In the genomic region with DNA sequence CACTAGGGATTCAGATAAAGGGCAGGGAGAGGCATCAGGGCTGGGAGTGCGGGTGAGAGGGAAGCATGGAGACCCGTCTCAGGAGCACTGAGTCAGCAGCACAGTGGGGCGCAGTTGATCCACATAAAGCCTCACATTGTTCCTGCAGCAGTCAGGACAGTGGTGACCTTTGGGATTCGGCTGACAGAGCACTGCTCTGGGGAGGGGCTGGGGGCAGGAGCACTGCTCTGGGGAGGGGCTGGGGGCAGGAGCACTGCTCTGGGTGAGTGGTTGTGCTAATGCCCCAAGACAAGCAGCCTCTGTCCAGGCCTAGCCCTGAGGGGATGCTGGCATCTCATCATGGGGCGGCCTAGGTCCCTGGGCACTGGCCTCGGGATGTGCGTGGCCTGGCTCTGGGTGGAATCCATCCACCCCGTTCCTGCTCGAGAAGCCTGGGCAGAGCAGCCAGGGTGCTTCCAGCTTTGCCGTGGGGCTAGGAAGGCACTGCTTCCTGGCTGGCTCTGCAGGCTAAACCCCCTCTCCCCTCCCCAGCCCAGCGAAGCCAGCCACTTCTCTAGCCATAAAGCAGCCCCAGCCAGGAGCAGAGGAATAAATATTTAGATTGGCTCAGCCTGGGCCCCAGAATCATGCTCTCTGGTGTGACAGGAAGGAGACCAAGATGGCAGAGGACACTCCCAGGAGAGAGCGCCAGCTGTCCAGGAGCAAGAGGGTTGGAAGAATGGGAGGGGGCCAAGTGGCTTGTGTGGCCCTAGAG, we compare ENCODE assay signal across 15 cellular contexts. TPM values are rescaled to one million over a fixed set of nuclear protein-coding genes. Genes with fewer than 3 reads are reported as not detected.
DNase-seq lines count a peak whose midpoint lies in the region; ATAC-seq, FAIRE-seq and TF ChIP-seq lines count a peak whose summit lies in the region.
"Had no signal": no experiment of that assay in that cellular context is flagged by ENCODE, and none has a peak within 500 bp of the region (broad histone marks: within the 10 kb centered on the region; RNA-seq: fewer than 3 reads in every experiment).

No MANE protein-coding gene starts in this region.

- no peak for DNase-seq in Right ventricle myocardium inferior (ENCODE audit: missing footprints)
- DNase-seq in cardiac septum (ENCODE audit: low spot score): no peak
- peak; percentile 72 to 80 (median 77) for DNase-seq in right cardiac atrium
- DNase-seq in pancreas: peak in 2 of 6 donors; percentile 60 to 69
- DNase-seq in vagina (ENCODE audit: extremely low spot score in 2 of 2): no peak
- DNase-seq in kidney: no peak
- DNase-seq in NCI-H146 treated with DMSO at 0.1 percent for 48 hours (lab: John Stamatoyannopoulos, UW; ENCODE audit: unreplicated experiment): no peak
- DNase-seq: activated T-cell treated with anti-CD3 and anti-CD28 coated beads, Interleukin-2, amount 50 U/mL, for 72 hours; GOT3; NCI-H1048; NCI-H748 treated with DMSO at 0.1 percent for 48 hours had no signal

- H3K27me3 ChIP-seq in right cardiac atrium (ENCODE audit: control insufficient read depth, insufficient read depth) (no peaks in the 10 kb centered on the region), pancreas (no peaks in the 10 kb centered on the region), vagina (no peaks in the 10 kb centered on the region)

- TF ChIP-seq POLR2A in vagina (IDR thresholded peaks at IDR 0.05): no peak

- H3K9me3 ChIP-seq in right cardiac atrium (ENCODE audit: control insufficient read depth, low read length) (no peaks in the 10 kb centered on the region), pancreas (no peaks in the 10 kb centered on the region), vagina (no peaks in the 10 kb centered on the region), kidney (ENCODE audit: control insufficient read depth in 1 of 2, low read length in 2 of 2) (no peaks in the 10 kb centered on the region)

- peaks cover 7% of the 10 kb centered on the region for H3K4me1 ChIP-seq in right cardiac atrium (ENCODE audit: control insufficient read depth, insufficient read depth, low read length)
- peaks cover 19 to 49% (median 28%) of the 10 kb centered on the region in 3 donors for H3K4me1 ChIP-seq in pancreas
- peaks cover 88% of the 10 kb centered on the region for H3K4me1 ChIP-seq in vagina
- peaks cover 38 to 43% of the 10 kb centered on the region in 2 donors for H3K4me1 ChIP-seq in kidney (ENCODE audit: control insufficient read depth in 1 of 2, insufficient read depth in 1 of 2, low read depth in 1 of 2, low read length in 2 of 2)

- H3K9ac ChIP-seq in kidney (ENCODE audit: low read length in 2 of 2): no peak overlapping the region

- WGBS in right cardiac atrium: 56% methylated on average over 12 of the region's 12 CpGs
- WGBS in pancreas, 2 donors: 54 to 55% methylated on average over 12 of the region's 12 CpGs

- ATAC-seq in Right ventricle myocardium inferior (peak; percentile 47), right cardiac atrium (peak; percentile 57 to 68), pancreas (peak; percentile 39 to 72 (median 53)), HG03045 (IDR thresholded peaks at IDR 0.05; ENCODE audit: unreplicated experiment) (no peak)
- ATAC-seq: activated CD4-positive, CD25-positive, alpha-beta regulatory T cell treated with anti-CD3 and anti-CD28 coated beads, Interleukin-2, amount 50 U/mL, for 24 hours; activated T-cell treated with anti-CD3 and anti-CD28 coated beads, Interleukin-2, amount 50 U/mL, for 72 hours had no signal

- H3K27ac ChIP-seq in right cardiac atrium (ENCODE audit: low read length): peak overlapping the region; percentile 63
- no peak overlapping the region for H3K27ac ChIP-seq in pancreas
- peak overlapping the region; percentile 83 for H3K27ac ChIP-seq in vagina
- no peak overlapping the region for H3K27ac ChIP-seq in kidney (ENCODE audit: low read depth in 2 of 2, low read length in 2 of 2)
- H3K27ac ChIP-seq: SK-N-MC had no signal

- no peak overlapping the region for H3K4me3 ChIP-seq in right cardiac atrium (ENCODE audit: low read length)
- no peak overlapping the region for H3K4me3 ChIP-seq in pancreas
- no peak overlapping the region for H3K4me3 ChIP-seq in vagina
- H3K4me3 ChIP-seq in kidney (ENCODE audit: low read length in 2 of 2): no peak overlapping the region
- H3K4me3 ChIP-seq: SK-N-MC had no signal

- intact Hi-C loops in Right ventricle myocardium inferior (cut with DNase I): no loop called here
- intact Hi-C loops in cardiac septum (cut with DNase I): no loop called here
- intact Hi-C loops in right cardiac atrium (cut with DNase I): loop anchor here in 1 of 4 donors (5.0 kb wide), 1 partner anchor 36 kb away; no protein-coding TSS in a partner anchor
- intact Hi-C loops in pancreas (cut with DNase I): no loop called here
- intact Hi-C loops in vagina (cut with DNase I): no loop called here
- intact Hi-C loops in kidney (cut with DNase I): no loop called here

- FAIRE-seq in pancreas (lab: Jason Lieb, UNC) (no peak), kidney (lab: Jason Lieb, UNC) (no peak)
- FAIRE-seq: A204.1 had no signal

- no peak for TF ChIP-seq CTCF in pancreas (IDR thresholded peaks at IDR 0.05)
- TF ChIP-seq CTCF in vagina (IDR thresholded peaks at IDR 0.05): no peak
- TF ChIP-seq CTCF in kidney (IDR thresholded peaks at IDR 0.05; ENCODE audit: borderline replicate concordance, extremely low read depth, insufficient read depth): no peak

- H3K36me3 ChIP-seq in pancreas (no peaks in the 10 kb centered on the region), vagina (no peaks in the 10 kb centered on the region), kidney (ENCODE audit: control insufficient read depth in 1 of 2, insufficient read depth in 2 of 2, low read length in 2 of 2) (no peaks in the 10 kb centered on the region)

RNA-seq across cellular contexts. Expression of a gene that starts 7.3 kb away (rescaled TPM):
- total RNA-seq in Right ventricle myocardium inferior (34.5 TPM), cardiac septum (17.8 TPM), right cardiac atrium (10 to 100 TPM; 21.6 to 57.1 (median 44.9) TPM), pancreas (10 to 100 TPM; 37.1 to 88.3 (median 49.0) TPM), vagina (56.7 TPM), kidney (48.2 TPM)
- polyA plus RNA-seq in right cardiac atrium (25.3 TPM), pancreas (10 to 100 TPM; 21.6 to 35.0 TPM), kidney (ENCODE audit: insufficient read depth, low read depth, low replicate concordance) (78.1 TPM)

RNA-seq across cellular contexts. Expression of a gene that starts 21.8 kb away (rescaled TPM):
- 0.19 TPM for total RNA-seq in Right ventricle myocardium inferior
- not detected for total RNA-seq in cardiac septum
- total RNA-seq in right cardiac atrium: under 1 TPM in 3 of 4 donors, not detected in 1; 0.17 to 0.31 (median 0.22) TPM
- polyA plus RNA-seq in right cardiac atrium: 0.05 TPM
- 1 to 10 TPM in 1 of 6 donors, under 1 TPM in 5; 0.12 to 2.6 (median 0.23) TPM for total RNA-seq in pancreas
- under 1 TPM; 0.27 to 0.54 TPM for polyA plus RNA-seq in pancreas
- total RNA-seq in vagina: 2.7 TPM
- 0.85 TPM for total RNA-seq in kidney
- polyA plus RNA-seq in kidney (ENCODE audit: insufficient read depth, low read depth, low replicate concordance): 1.2 TPM

Comparison
In these comparisons a context has a peak if more than half of its experiments do, and no peak if none do; other contexts are left out.
1. DNase-seq: peak in right cardiac atrium (3 of 3); none in Right ventricle myocardium inferior (single experiment), cardiac septum (single experiment), vagina (0 of 2), kidney (single experiment) and NCI-H146 treated with DMSO at 0.1 percent for 48 hours (single experiment).
2. H3K27ac ChIP-seq: peak in right cardiac atrium (single experiment) and vagina (single experiment); none in pancreas (0 of 4) and kidney (0 of 2).